Comparison of ENCODE assay signal across 18 cellular contexts in the genomic region with DNA sequence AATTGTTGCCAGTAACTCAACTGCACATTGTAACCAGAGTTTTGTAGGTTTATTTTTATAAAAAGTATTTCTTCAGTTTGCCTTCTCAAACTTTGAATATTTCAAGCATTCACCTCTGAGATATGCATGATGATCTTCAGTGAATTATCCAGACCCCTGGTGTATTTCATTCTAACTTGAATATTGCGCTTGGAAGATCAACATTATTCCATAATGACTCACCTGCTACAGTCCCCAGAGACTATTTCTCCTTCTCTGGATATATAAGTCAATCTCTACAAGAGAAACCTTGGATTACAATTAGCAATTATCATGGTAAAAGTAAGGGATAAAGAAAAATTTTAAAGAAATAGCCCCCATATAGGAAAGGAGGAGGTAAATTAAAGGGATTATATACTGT.
A peak's percentile ranks its signal among the peaks of the same experiment; 100 is the strongest.
DNase-seq lines count a peak whose midpoint lies in the region; ATAC-seq and TF ChIP-seq lines count a peak whose summit lies in the region.
"Had no signal": no experiment of that assay in that cellular context is flagged by ENCODE, and none has a peak within 500 bp of the region (broad histone marks: within the 10 kb centered on the region; RNA-seq: fewer than 3 reads in every experiment).

No MANE protein-coding gene starts in this region.

- DNase-seq in SK-N-SH (no peak), brain microvascular endothelial cell (peak; percentile 83), mesenchymal stem cell (peak; percentile 62), uterus (no peak), NCI-H82 (lab: John Stamatoyannopoulos, UW) (no peak), foreskin melanocyte (no peak)
- DNase-seq: activated CD4-positive, alpha-beta T cell treated with anti-CD3 and anti-CD28 coated beads, Interleukin-2, amount 50 U/mL, for 4 hours; activated T-cell treated with anti-CD3 and anti-CD28 coated beads, Interleukin-2, amount 50 U/mL, for 24 hours; CD8-positive, alpha-beta T cell; MV-4-11; SW 1271 had no signal

- no peaks in the 10 kb centered on the region for H3K79me1 ChIP-seq in mesenchymal stem cell (replicated peaks; ENCODE audit: low read length, poor library complexity, severe bottlenecking)

- H3K9ac ChIP-seq in SK-N-SH: no peak overlapping the region
- peak overlapping the region; percentile 18 for H3K9ac ChIP-seq in mesenchymal stem cell (ENCODE audit: low read length)

- peak overlapping the region in 1 of 2 experiments; percentile 31; a peak in 1 of 4 replicates for H3K27ac ChIP-seq in SK-N-SH (ENCODE audit: low read depth in 2 of 2, low read length in 1 of 2)
- H3K27ac ChIP-seq in brain microvascular endothelial cell: peak overlapping the region; percentile 71
- no peak overlapping the region for H3K27ac ChIP-seq in mesenchymal stem cell (ENCODE audit: low read length, poor library complexity, severe bottlenecking)
- H3K27ac ChIP-seq in uterus: peak overlapping the region; percentile 41 to 55
- H3K27ac ChIP-seq: 22Rv1, neutrophil, skin epidermis, thyroid gland had no signal

- H3K14ac ChIP-seq in mesenchymal stem cell (ENCODE audit: low read length in 2 of 2): no peak overlapping the region

- TF ChIP-seq POLR2A in uterus (IDR thresholded peaks at IDR 0.05): no peak

- no peaks in the 10 kb centered on the region for H3K9me2 ChIP-seq in SK-N-SH

- H4K20me1 ChIP-seq in SK-N-SH (ENCODE audit: insufficient read depth): no peaks in the 10 kb centered on the region

- no peak overlapping the region for H3K4me3 ChIP-seq in SK-N-SH (ENCODE audit: low read depth in 2 of 2, low read length in 1 of 2)
- H3K4me3 ChIP-seq in brain microvascular endothelial cell (ENCODE audit: low read depth, low read length): no peak overlapping the region
- H3K4me3 ChIP-seq in mesenchymal stem cell (ENCODE audit: insufficient read depth in 1 of 2, low read depth in 1 of 2, low read length in 2 of 2): no peak overlapping the region
- no peak overlapping the region for H3K4me3 ChIP-seq in uterus
- H3K4me3 ChIP-seq: Peyer's patch, skin epidermis, thyroid gland had no signal

- H3K18ac ChIP-seq in mesenchymal stem cell (ENCODE audit: low read depth in 1 of 2, low read length in 2 of 2): no peak overlapping the region

- intact Hi-C loops in uterus (cut with DNase I; ENCODE audit: low total_unique reads): no loop called here

- H4K91ac ChIP-seq in mesenchymal stem cell (ENCODE audit: low read length): no peak overlapping the region

- H2BK12ac ChIP-seq in mesenchymal stem cell (ENCODE audit: low read length in 2 of 2): no peak overlapping the region

- H3K4ac ChIP-seq in mesenchymal stem cell (ENCODE audit: low read depth in 1 of 2, low read length in 2 of 2): no peak overlapping the region

- H3K23ac ChIP-seq in mesenchymal stem cell (ENCODE audit: low read length in 2 of 2): no peak overlapping the region

- in situ Hi-C loops in brain microvascular endothelial cell (cut with HindIII; ENCODE audit: low pct_ligation_motif_present, low sequenced_read_pairs): no loop called here

- ATAC-seq in SK-N-SH treated with all-trans-retinoic acid at 6 μM for 48 hours (no peak), HG02763 (IDR thresholded peaks at IDR 0.05; ENCODE audit: unreplicated experiment) (no peak)
- ATAC-seq: CD8-positive, alpha-beta T cell had no signal

- H3K79me2 ChIP-seq in SK-N-SH (ENCODE audit: insufficient read depth): no peaks in the 10 kb centered on the region

- POLR2A ChIA-PET in SK-N-SH (lab: Yijun Ruan, JAX): no interaction called here

- TF ChIP-seq EP300 in SK-N-SH (IDR thresholded peaks at IDR 0.05; ENCODE audit: borderline replicate concordance in 1 of 2, low read depth in 1 of 2, low read length in 1 of 2): no peak

- H3K36me3 ChIP-seq in SK-N-SH (replicated peaks in 1 of 2; ENCODE audit: control insufficient read depth in 1 of 2, insufficient read depth in 2 of 2, low read length in 1 of 2) (no peaks in the 10 kb centered on the region), brain microvascular endothelial cell (replicated peaks) (no peaks in the 10 kb centered on the region), mesenchymal stem cell (ENCODE audit: control insufficient read depth in 1 of 2, insufficient read depth in 2 of 2, low read depth in 1 of 2, low read length in 2 of 2) (no peaks in the 10 kb centered on the region), uterus (no peaks in the 10 kb centered on the region)
- H3K36me3 ChIP-seq: neutrophil, Peyer's patch, thyroid gland had no signal

- no peak overlapping the region for H2BK5ac ChIP-seq in mesenchymal stem cell (ENCODE audit: low read depth, low read length, poor library complexity, severe bottlenecking)

- H3K27me3 ChIP-seq in SK-N-SH (ENCODE audit: insufficient read depth) (no peaks in the 10 kb centered on the region), brain microvascular endothelial cell (replicated peaks) (no peaks in the 10 kb centered on the region), mesenchymal stem cell (ENCODE audit: control insufficient read depth in 1 of 2, insufficient read depth in 1 of 2, low read length in 2 of 2) (no peaks in the 10 kb centered on the region), uterus (peaks cover 0 to 4% of the 10 kb centered on the region in 2 donors)
- H3K27me3 ChIP-seq: neutrophil, Peyer's patch, thyroid gland had no signal

- WGBS in SK-N-SH (ENCODE audit: low lambda C conversion rate): 17% methylated on average over 1 of the region's 1 CpG
- no CpG with 5 or more reads among the region's 1 CpG for WGBS in mesenchymal stem cell

- no peak overlapping the region for H2BK120ac ChIP-seq in mesenchymal stem cell (ENCODE audit: low read depth, low read length)

- H3K4me2 ChIP-seq in SK-N-SH: no peak overlapping the region
- no peak overlapping the region for H3K4me2 ChIP-seq in mesenchymal stem cell (ENCODE audit: low read length, poor library complexity, severe bottlenecking)

- no peak overlapping the region for H2BK15ac ChIP-seq in mesenchymal stem cell (ENCODE audit: low read depth, poor library complexity, severe bottlenecking)

- no peak overlapping the region for H4K8ac ChIP-seq in mesenchymal stem cell (ENCODE audit: low read length)

- TF ChIP-seq CTCF in SK-N-SH (IDR thresholded peaks at IDR 0.05) (no peak), brain microvascular endothelial cell (IDR thresholded peaks at IDR 0.05; ENCODE audit: low read depth, low read length, missing control alignments) (no peak), uterus (IDR thresholded peaks at IDR 0.05) (no peak)

- H3F3A ChIP-seq in SK-N-SH (replicated peaks; ENCODE audit: insufficient read depth): no peaks in the 10 kb centered on the region

- H2AK5ac ChIP-seq in mesenchymal stem cell (ENCODE audit: low read length, severe bottlenecking): no peak overlapping the region

- no peak overlapping the region for H2AFZ ChIP-seq in SK-N-SH (ENCODE audit: low read depth)
- no peak overlapping the region for H2AFZ ChIP-seq in mesenchymal stem cell (ENCODE audit: low read depth, low read length)

- TF ChIP-seq RAD21 in SK-N-SH (IDR thresholded peaks at IDR 0.05; ENCODE audit: low read length): no peak

- CTCF ChIA-PET in SK-N-SH (lab: Yijun Ruan, JAX): no interaction called here

- H3K4me1 ChIP-seq in SK-N-SH (ENCODE audit: control insufficient read depth in 1 of 2, insufficient read depth in 2 of 2, low read depth in 1 of 2, low read length in 1 of 2) (0 out of 4 replicates have a peak, but pooled peaks cover 0 to 4% of the 10 kb centered on the region in 2 experiments), mesenchymal stem cell (ENCODE audit: control insufficient read depth, insufficient read depth, low read depth, low read length) (peaks cover 1% of the 10 kb centered on the region), uterus (peaks cover 0 to 9% of the 10 kb centered on the region in 2 donors)
- H3K4me1 ChIP-seq: Peyer's patch had no signal

- no peaks in the 10 kb centered on the region; the same call in 1 of the 2 replicates for H3K9me3 ChIP-seq in SK-N-SH
- H3K9me3 ChIP-seq in mesenchymal stem cell (ENCODE audit: control insufficient read depth, low read length): no peaks in the 10 kb centered on the region
- H3K9me3 ChIP-seq in uterus: no peaks in the 10 kb centered on the region
- H3K9me3 ChIP-seq: neutrophil, Peyer's patch, thyroid gland had no signal

TF ChIP-seq in SK-N-SH treated with all-trans-retinoic acid at 6 μM for 48 hours, 23 proteins besides CTCF, POLR2A, EP300 and RAD21 (continues in another document):
- no peak for TF ChIP-seq TCF4 (CRISPR knock-in tag; IDR thresholded peaks at IDR 0.05; ENCODE audit: borderline replicate concordance)
- no peak for TF ChIP-seq OSR1 (CRISPR knock-in tag; IDR thresholded peaks at IDR 0.05)
- TF ChIP-seq, protein P1, sequence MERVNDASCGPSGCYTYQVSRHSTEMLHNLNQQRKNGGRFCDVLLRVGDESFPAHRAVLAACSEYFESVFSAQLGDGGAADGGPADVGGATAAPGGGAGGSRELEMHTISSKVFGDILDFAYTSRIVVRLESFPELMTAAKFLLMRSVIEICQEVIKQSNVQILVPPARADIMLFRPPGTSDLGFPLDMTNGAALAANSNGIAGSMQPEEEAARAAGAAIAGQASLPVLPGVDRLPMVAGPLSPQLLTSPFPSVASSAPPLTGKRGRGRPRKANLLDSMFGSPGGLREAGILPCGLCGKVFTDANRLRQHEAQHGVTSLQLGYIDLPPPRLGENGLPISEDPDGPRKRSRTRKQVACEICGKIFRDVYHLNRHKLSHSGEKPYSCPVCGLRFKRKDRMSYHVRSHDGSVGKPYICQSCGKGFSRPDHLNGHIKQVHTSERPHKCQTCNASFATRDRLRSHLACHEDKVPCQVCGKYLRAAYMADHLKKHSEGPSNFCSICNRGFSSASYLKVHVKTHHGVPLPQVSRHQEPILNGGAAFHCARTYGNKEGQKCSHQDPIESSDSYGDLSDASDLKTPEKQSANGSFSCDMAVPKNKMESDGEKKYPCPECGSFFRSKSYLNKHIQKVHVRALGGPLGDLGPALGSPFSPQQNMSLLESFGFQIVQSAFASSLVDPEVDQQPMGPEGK (CRISPR knock-in tag; IDR thresholded peaks at IDR 0.05; ENCODE audit: borderline replicate concordance): no peak

TF ChIP-seq in SK-N-SH, 30 proteins besides CTCF, POLR2A, EP300 and RAD21 (continues in another document):
- no peak for TF ChIP-seq FOSL2 (IDR thresholded peaks at IDR 0.05; ENCODE audit: borderline replicate concordance, low read depth)
- no peak for TF ChIP-seq RXRA (IDR thresholded peaks at IDR 0.05; ENCODE audit: borderline replicate concordance, low read depth)
- no peak for TF ChIP-seq YY1 (IDR thresholded peaks at IDR 0.05; ENCODE audit: low read depth)
- no peak for TF ChIP-seq GATA2 (CRISPR knock-in tag; IDR thresholded peaks at IDR 0.05)
- TF ChIP-seq FOXM1 (IDR thresholded peaks at IDR 0.05; ENCODE audit: low read depth): no peak
- no peak for TF ChIP-seq MEF2A (IDR thresholded peaks at IDR 0.05; ENCODE audit: borderline replicate concordance, low read depth)
- TF ChIP-seq RFX5 (IDR thresholded peaks at IDR 0.05; ENCODE audit: low read length): no peak
- TF ChIP-seq USF1 (IDR thresholded peaks at IDR 0.05; ENCODE audit: borderline replicate concordance, low read depth): no peak

Comparison
In these comparisons a context has a peak if more than half of its experiments do, and no peak if none do; other contexts are left out.
1. DNase-seq: peak in brain microvascular endothelial cell (single experiment) and mesenchymal stem cell (single experiment); none in SK-N-SH (single experiment), uterus (0 of 2), NCI-H82 (single experiment) and foreskin melanocyte (single experiment).